23 cellular contexts compared by ENCODE assay signal in genomic region chr1:147142886-147143285, GRCh38.
"Had no signal": no experiment of that assay in that cellular context is flagged by ENCODE, and none has a peak within 500 bp of the region (broad histone marks: within the 10 kb centered on the region; RNA-seq: fewer than 3 reads in every experiment).

No MANE protein-coding gene starts in this region.

- H3K4me1 Mint-ChIP-seq: mesothelial cell of epicardium; naive B cell; naive thymus-derived CD8-positive, alpha-beta T cell had no signal

- H3K4me3 Mint-ChIP-seq: mesothelial cell of epicardium; naive B cell; naive thymus-derived CD8-positive, alpha-beta T cell had no signal

- H3K36me3 Mint-ChIP-seq: mesothelial cell of epicardium had no signal

- H3K27ac ChIP-seq: coronary artery, dorsolateral prefrontal cortex, esophagus muscularis mucosa, foreskin keratinocyte, gastrocnemius medialis, heart right ventricle, left lung, lower lobe of right lung had no signal

- ATAC-seq: foreskin keratinocyte; gastrocnemius medialis; heart right ventricle; left cardiac atrium; left lung; left ventricle myocardium superior; lower lobe of right lung; mucosa of descending colon; naive thymus-derived CD8-positive, alpha-beta T cell had no signal

- FAIRE-seq: endothelial cell of umbilical vein, keratinocyte had no signal

- H3K27me3 ChIP-seq: dorsolateral prefrontal cortex, esophagus muscularis mucosa, gastrocnemius medialis, left lung had no signal

- H3K36me3 ChIP-seq: esophagus muscularis mucosa, gastrocnemius medialis, heart right ventricle, left lung, lower lobe of right lung had no signal

- H3K4me1 ChIP-seq: esophagus muscularis mucosa, foreskin keratinocyte, gastrocnemius medialis, heart right ventricle, left lung, lower lobe of right lung had no signal

- H3K9me3 ChIP-seq: esophagus muscularis mucosa, gastrocnemius medialis, left lung, lower lobe of right lung, mucosa of descending colon had no signal

- H3K4me3 ChIP-seq: coronary artery, dorsolateral prefrontal cortex, esophagus muscularis mucosa, gastrocnemius medialis, heart right ventricle, left lung, lower lobe of right lung, mucosa of descending colon had no signal

- H3K27ac Mint-ChIP-seq: mesothelial cell of epicardium; naive B cell; naive thymus-derived CD8-positive, alpha-beta T cell had no signal

- DNase-seq: dermis blood vessel endothelial cell; dorsolateral prefrontal cortex; effector CD4-positive, alpha-beta T cell; effector memory CD4-positive, alpha-beta T cell; foreskin keratinocyte; gastrocnemius medialis; glutamatergic neuron; head of caudate nucleus; heart right ventricle; hippocampal formation; left cardiac atrium; left lung; left ventricle myocardium superior; lower lobe of right lung; mesenchymal stem cell; mucosa of descending colon; naive B cell; naive thymus-derived CD8-positive, alpha-beta T cell had no signal
